ENCODE assay signal across 8 cellular contexts in genomic region chr14:35045798-35046047, GRCh38. TPM values are rescaled to one million over a fixed set of nuclear protein-coding genes. Genes with fewer than 3 reads are reported as not detected.
DNase-seq lines count a peak whose midpoint lies in the region; ATAC-seq, FAIRE-seq and TF ChIP-seq lines count a peak whose summit lies in the region.

No MANE protein-coding gene starts in this region.

- H3K9me3 ChIP-seq in DOHH2 (ENCODE audit: control insufficient read depth, insufficient read depth, low read length): no peaks in the 10 kb centered on the region
- H3K9me3 ChIP-seq in OCI-LY7 (ENCODE audit: low read length): no peaks in the 10 kb centered on the region
- H3K9me3 ChIP-seq in pancreas: no peaks in the 10 kb centered on the region

- intact Hi-C loops in OCI-LY7 (cut with micrococcal nuclease; ENCODE audit: unreplicated experiment) (loop anchor here (1.0 to 5.0 kb wide), 5 partner anchors 63 to 762 kb away; partner anchors contain the start of genes NFKBIA, PRORP, RALGAPA1 and SRP54), pancreas (cut with DNase I) (no loop called here)

- BruUV-seq in OCI-LY7 (replicated peaks; lab: Mats Ljungman, UMichigan): no TSS peak

- peak overlapping the region; percentile 85 for H3K4me2 ChIP-seq in DOHH2 (ENCODE audit: low read length)
- peak overlapping the region; percentile 98 for H3K4me2 ChIP-seq in OCI-LY7 (ENCODE audit: low read length)

- 1% methylated on average over 6 of the region's 6 CpGs for WGBS in pancreas, 2 donors

- H3K4me1 ChIP-seq in DOHH2 (ENCODE audit: control insufficient read depth, low read length): peaks cover 21% of the 10 kb centered on the region
- peaks cover 18% of the 10 kb centered on the region for H3K4me1 ChIP-seq in OCI-LY7 (ENCODE audit: insufficient read depth, low read length, poor library complexity, severe bottlenecking)
- H3K4me1 ChIP-seq in pancreas: peaks cover 0 to 19% (median 5%) of the 10 kb centered on the region in 3 donors

- H3K27ac ChIP-seq in DOHH2 (ENCODE audit: low read depth, low read length) (no peak overlapping the region), OCI-LY7 (ENCODE audit: low read depth, low read length, poor library complexity, severe bottlenecking) (peak overlapping the region; percentile 48), pancreas (peak overlapping the region; percentile 90 to 98 (median 96))

- peak overlapping the region; percentile 86 for H2AFZ ChIP-seq in OCI-LY7 (ENCODE audit: low read length)

- peaks cover 10% of the 10 kb centered on the region for H3F3A ChIP-seq in DOHH2 (ENCODE audit: control insufficient read depth, insufficient read depth)

- POLR2A ChIA-PET in OCI-LY7 (lab: Charles Lee): interaction anchor here (0.5 to 3.0 kb wide), 13 partner anchors 13 to 446 kb away, joined by 3 to 19 read pairs (median 4); partner anchors contain the start of genes PPP2R3C, PRORP and PSMA6

- TF ChIP-seq CTCF in DOHH2 (IDR thresholded peaks at IDR 0.05; ENCODE audit: low read depth, low read length, poor library complexity, severe bottlenecking) (no peak), OCI-LY7 (conservative IDR thresholded peaks at IDR 0.05; ENCODE audit: low read length) (no peak), epithelial cell of esophagus (IDR thresholded peaks at IDR 0.05; ENCODE audit: insufficient read depth, low read depth, low read length, missing control alignments) (no peak), pancreas (IDR thresholded peaks at IDR 0.05) (no peak)

- DNase-seq in OCI-LY7 (ENCODE audit: low spot score): no peak
- DNase-seq in epithelial cell of esophagus (ENCODE audit: low read depth): no peak
- no peak for DNase-seq in pancreas
- no peak for DNase-seq in A172 (ENCODE audit: low spot score)
- no peak for DNase-seq in UCSD-AML1 (lab: John Stamatoyannopoulos, UW; ENCODE audit: unreplicated experiment)

- H3K4me3 ChIP-seq in DOHH2 (ENCODE audit: low read length): peak overlapping the region; percentile 86
- peak overlapping the region; percentile 89 for H3K4me3 ChIP-seq in OCI-LY7 (ENCODE audit: low read depth, low read length, poor library complexity, severe bottlenecking)
- H3K4me3 ChIP-seq in epithelial cell of esophagus (ENCODE audit: low read length): peak overlapping the region; percentile 54
- H3K4me3 ChIP-seq in pancreas: peak overlapping the region; percentile 62 to 91 (median 88)

- H4K20me1 ChIP-seq in DOHH2 (ENCODE audit: control insufficient read depth, insufficient read depth, low read depth, low read length) (no peaks in the 10 kb centered on the region), OCI-LY7 (ENCODE audit: insufficient read depth, low read length) (no peaks in the 10 kb centered on the region)

- FAIRE-seq in pancreas (lab: Jason Lieb, UNC): no peak

- H3K9me2 ChIP-seq in DOHH2 (replicated peaks; ENCODE audit: control insufficient read depth, low read length): no peaks in the 10 kb centered on the region
- no peaks in the 10 kb centered on the region for H3K9me2 ChIP-seq in OCI-LY7 (ENCODE audit: insufficient read depth, low read length)

- H3K79me2 ChIP-seq in DOHH2 (ENCODE audit: control insufficient read depth, low read length) (no peaks in the 10 kb centered on the region), OCI-LY7 (ENCODE audit: insufficient read depth, low read depth, low read length) (peaks cover 7% of the 10 kb centered on the region; the same call in 1 of the 2 replicates)

- CTCF ChIA-PET in OCI-LY7 (lab: Charles Lee; ENCODE audit: unreplicated experiment): interaction anchor here (0.9 to 1.2 kb wide), 2 partner anchors 64 to 260 kb away, joined by 3 read pairs; no protein-coding TSS in a partner anchor

- H3K27me3 ChIP-seq in DOHH2 (ENCODE audit: control insufficient read depth, low read length) (no peaks in the 10 kb centered on the region), pancreas (no peaks in the 10 kb centered on the region)

- no peak for ATAC-seq in pancreas
- ATAC-seq in HG03354 (IDR thresholded peaks at IDR 0.05; ENCODE audit: poor library complexity, severe bottlenecking, unreplicated experiment): no peak
- ATAC-seq in GM18517 (IDR thresholded peaks at IDR 0.05; ENCODE audit: unreplicated experiment): no peak

- no peaks in the 10 kb centered on the region for H3K36me3 ChIP-seq in DOHH2 (ENCODE audit: control insufficient read depth, low read length)
- no peaks in the 10 kb centered on the region for H3K36me3 ChIP-seq in OCI-LY7 (ENCODE audit: insufficient read depth, low read length)
- no peaks in the 10 kb centered on the region for H3K36me3 ChIP-seq in pancreas

RNA-seq across cellular contexts. Expression of gene FAM177A1, which starts 0.3 kb away (rescaled TPM):
- total RNA-seq in OCI-LY7 (2014; rRNA removed; shearing (Covaris generic)): 17.3 and 19.0 TPM in 2 replicates
- total RNA-seq in OCI-LY7 (2022) (31.8 and 32.5 TPM in 2 replicates), pancreas (10 to 100 TPM; 21.3 to 32.9 (median 31.9) TPM)
- polyA plus RNA-seq in pancreas: 10 to 100 TPM; 31.7 to 32.3 TPM
- total RNA-seq in A172 (2014; rRNA removed; shearing (Covaris generic)): 31.8 and 53.3 TPM in 2 replicates
